8 cellular contexts compared by ENCODE assay signal in genomic region chr3:108134555-108134880, GRCh38. TPM values are rescaled to one million over a fixed set of nuclear protein-coding genes. Genes with fewer than 3 reads are reported as not detected.
A peak's percentile ranks its signal among the peaks of the same experiment; 100 is the strongest.
DNase-seq lines count a peak whose midpoint lies in the region; ATAC-seq and TF ChIP-seq lines count a peak whose summit lies in the region.

No MANE protein-coding gene starts in this region.

- TF ChIP-seq POLR2A in lower leg skin (IDR thresholded peaks at IDR 0.05) = no peak

- peak overlapping the region; percentile 41 to 92 for H3K27ac Mint-ChIP-seq in effector memory CD8-positive, alpha-beta T cell

- no peaks in the 10 kb centered on the region for H3K9me3 Mint-ChIP-seq in effector memory CD8-positive, alpha-beta T cell

- DNase-seq in effector memory CD8-positive, alpha-beta T cell = no peak
- DNase-seq in SKM-1 (lab: John Stamatoyannopoulos, UW; ENCODE audit: unreplicated experiment) (no peak), Right ventricle myocardium inferior (ENCODE audit: missing footprints) (no peak), HuH-7 (ENCODE audit: low spot score) (no peak), lower leg skin (ENCODE audit: low spot score in 2 of 2) (no peak)

- H3K36me3 Mint-ChIP-seq in effector memory CD8-positive, alpha-beta T cell (ENCODE audit: insufficient read depth) = peaks cover 7% of the 10 kb centered on the region

- H3K4me1 Mint-ChIP-seq in effector memory CD8-positive, alpha-beta T cell (ENCODE audit: low read depth in 2 of 2) = peaks cover 23 to 60% of the 10 kb centered on the region in 2 donors

- WGBS in lower leg skin, 2 donors = 67 to 76% methylated on average over 1 of the region's 1 CpG

- H3K4me3 ChIP-seq in lower leg skin (ENCODE audit: low read depth, poor library complexity, severe bottlenecking) = no peak overlapping the region

- ATAC-seq in GM18519 (IDR thresholded peaks at IDR 0.05; ENCODE audit: low FRiP score, unreplicated experiment) (peak; percentile 32), GM21529 (IDR thresholded peaks at IDR 0.05; ENCODE audit: unreplicated experiment) (peak; percentile 38), HG03521 (IDR thresholded peaks at IDR 0.05; ENCODE audit: unreplicated experiment) (peak; percentile 42), Right ventricle myocardium inferior (no peak)
- ATAC-seq in effector memory CD8-positive, alpha-beta T cell (replicated peaks) = peak; percentile 56

- peak overlapping the region; percentile 58 to 76 for H3K4me3 Mint-ChIP-seq in effector memory CD8-positive, alpha-beta T cell

- no peak for TF ChIP-seq CTCF in lower leg skin (IDR thresholded peaks at IDR 0.05)

- intact Hi-C loops in Right ventricle myocardium inferior (cut with DNase I) = no loop called here
- intact Hi-C loops in lower leg skin (cut with DNase I; ENCODE audit: low total_unique reads) = no loop called here

- no peaks in the 10 kb centered on the region for H3K27me3 Mint-ChIP-seq in effector memory CD8-positive, alpha-beta T cell

RNA-seq across cellular contexts. Expression of gene CD47, which starts 43.7 kb away (rescaled TPM):
- 44.2 TPM for total RNA-seq in Right ventricle myocardium inferior
- 10 to 100 TPM; 42.7 to 58.2 (median 49.5) TPM for total RNA-seq in lower leg skin
